1 cellular context compared by ENCODE assay signal in the genomic region with DNA sequence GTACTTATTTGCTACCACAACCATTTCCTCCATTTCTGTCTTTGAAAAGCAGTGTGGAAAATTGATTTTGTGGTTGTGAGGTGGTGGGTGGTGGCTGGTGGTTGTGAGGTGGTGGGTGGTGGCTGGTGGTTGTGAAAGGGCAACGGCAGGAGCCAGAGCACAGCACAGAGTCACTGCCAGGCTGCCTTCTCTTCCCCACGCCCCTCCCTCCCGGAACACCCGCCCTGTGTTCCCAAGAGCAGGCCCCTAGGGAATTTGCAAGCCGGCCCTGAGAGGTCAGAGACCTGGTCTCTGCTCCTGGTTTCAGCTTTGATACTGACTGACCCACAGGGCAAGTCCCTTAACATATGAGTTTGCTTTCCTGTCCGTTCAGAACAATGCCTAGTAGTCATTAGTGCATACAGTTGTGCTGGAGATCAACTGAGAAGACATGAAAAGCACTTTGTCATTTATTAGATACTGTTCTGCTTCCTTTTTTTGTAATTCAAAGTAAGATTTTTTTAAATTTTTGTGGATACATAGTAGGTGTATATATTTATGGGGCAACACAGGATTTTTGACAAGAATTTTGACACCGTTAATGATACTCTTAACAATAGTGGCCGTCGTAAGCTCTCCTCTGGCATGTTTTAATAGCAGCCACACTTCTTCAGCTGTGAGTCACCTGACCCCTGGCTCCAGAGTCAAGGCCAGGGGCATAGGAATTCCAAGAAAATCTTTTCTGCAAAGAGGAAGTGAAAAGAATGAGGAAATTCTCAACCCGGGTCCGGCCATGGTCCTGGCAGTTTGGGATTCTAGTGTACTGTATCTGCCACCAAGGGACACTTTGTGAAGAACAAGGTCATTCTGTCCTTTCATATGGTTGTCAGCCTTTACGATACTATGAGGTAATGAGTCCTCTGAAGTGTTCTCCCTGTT.
A peak's percentile ranks its signal among the peaks of the same experiment; 100 is the strongest.
TF ChIP-seq lines count a peak whose summit lies in the region.

No MANE protein-coding gene starts in this region.

TF ChIP-seq in HEK293, 187 proteins besides CTCF, POLR2A, EP300 and RAD21:
- no peak for TF ChIP-seq ZBTB48 (tag by site-specific recombination; IDR thresholded peaks at IDR 0.05)
- TF ChIP-seq ZNF843 (tag by site-specific recombination; IDR thresholded peaks at IDR 0.05), result no peak
- TF ChIP-seq ZFHX2 (tag by site-specific recombination; conservative IDR thresholded peaks at IDR 0.05), result peak; percentile 70
- TF ChIP-seq EGR2 (tag by site-specific recombination; IDR thresholded peaks at IDR 0.05; ENCODE audit: low read depth), result peak; percentile 48; the same call in 1 of the 2 replicates
- TF ChIP-seq ZNF510 (tag by site-specific recombination; IDR thresholded peaks at IDR 0.05; ENCODE audit: insufficient replicate concordance), result no peak
- TF ChIP-seq ZNF768 (tag by site-specific recombination; IDR thresholded peaks at IDR 0.05), result no peak
- TF ChIP-seq ZNF791 (tag by site-specific recombination; IDR thresholded peaks at IDR 0.05), result no peak
- TF ChIP-seq GLIS2 (tag by site-specific recombination; IDR thresholded peaks at IDR 0.05), result no peak
- TF ChIP-seq ZNF529 (tag by site-specific recombination; IDR thresholded peaks at IDR 0.05; ENCODE audit: insufficient replicate concordance), result no peak
- no peak for TF ChIP-seq ZNF560 (tag by site-specific recombination; IDR thresholded peaks at IDR 0.05; ENCODE audit: borderline replicate concordance)
- TF ChIP-seq KLF8 (tag by site-specific recombination; IDR thresholded peaks at IDR 0.05), result no peak
